32 cellular contexts compared by ENCODE assay signal in genomic region chr3:87541711-87542110, GRCh38.
"Had no signal": no experiment of that assay in that cellular context is flagged by ENCODE, and none has a peak within 500 bp of the region (broad histone marks: within the 10 kb centered on the region; RNA-seq: fewer than 3 reads in every experiment).

No MANE protein-coding gene starts in this region.

- H3K4me1 ChIP-seq: SJCRH30 had no signal

- H3K27ac ChIP-seq: cardiac muscle cell, SJCRH30, SK-N-MC, WERI-Rb-1 had no signal

- H3K4me3 ChIP-seq: cardiac muscle cell, SJCRH30, SK-N-MC had no signal

- ATAC-seq: activated CD8-positive, alpha-beta memory T cell treated with anti-CD3 and anti-CD28 coated beads, Interleukin-2, amount 10 ng/mL, durations not matched to agents 7 days and 5 days; activated naive CD8-positive, alpha-beta T cell treated with anti-CD3 and anti-CD28 coated beads, Interleukin-2, amount 50 U/mL, for 24 hours; Panc1 had no signal

- H3K27me3 ChIP-seq: cardiac muscle cell, SJCRH30 had no signal

- H3K9me3 ChIP-seq: SJCRH30 had no signal

- H3K36me3 ChIP-seq: cardiac muscle cell, SJCRH30, WERI-Rb-1 had no signal

- DNase-seq: activated CD4-positive, alpha-beta memory T cell treated with anti-CD3 and anti-CD28 coated beads, Interleukin-2, amount 10 ng/mL, durations not matched to agents 7 days and 5 days; activated CD4-positive, alpha-beta T cell treated with anti-CD3 and anti-CD28 coated beads for 1 hour; activated CD4-positive, alpha-beta T cell treated with anti-CD3 and anti-CD28 coated beads for 48 hours; activated CD4-positive, CD25-positive, alpha-beta regulatory T cell; activated CD8-positive, alpha-beta memory T cell treated with anti-CD3 and anti-CD28 coated beads for 24 hours; activated CD8-positive, alpha-beta memory T cell treated with anti-CD3 and anti-CD28 coated beads, Interleukin-2, amount 10 ng/mL, durations not matched to agents 7 days and 5 days; activated CD8-positive, alpha-beta memory T cell treated with anti-CD3 and anti-CD28 coated beads, Interleukin-2, amount 50 U/mL, for 48 hours; activated effector memory CD4-positive, alpha-beta T cell treated with Interleukin-2 at 50 U/mL for 16 hours; activated naive CD4-positive, alpha-beta T cell treated with anti-CD3 and anti-CD28 coated beads, Interleukin-2, amount 10 ng/mL, durations not matched to agents 7 days and 5 days; activated naive CD8-positive, alpha-beta T cell treated with anti-CD3 and anti-CD28 coated beads, Interleukin-2, amount 50 U/mL, for 24 hours; activated T-cell treated with anti-CD3 and anti-CD28 coated beads, Interleukin-2, amount 50 U/mL, for 48 hours; anterior cingulate cortex; Kasumi-1; KG1; MM.1S; MV-4-11; NCI-H1092; NCI-H1436 treated with DMSO at 0.1 percent for 48 hours; NCI-H1694 treated with DMSO at 0.1 percent for 48 hours; NCI-H2029 treated with DMSO at 0.1 percent for 48 hours; NCI-H2107; NCI-H2171 treated with DMSO at 0.1 percent for 48 hours; NCI-H2227 treated with DMSO at 0.1 percent for 48 hours; NCI-H446 treated with DMSO at 0.1 percent for 48 hours; NCI-H524 treated with DMSO at 0.1 percent for 48 hours; SHP77; SJCRH30; T1000; WERI-Rb-1 had no signal
